10 cellular contexts compared by ENCODE assay signal in genomic region chr12:19223018-19223417, GRCh38.
DNase-seq lines count a peak whose midpoint lies in the region; ATAC-seq and TF ChIP-seq lines count a peak whose summit lies in the region.
"Had no signal": no experiment of that assay in that cellular context is flagged by ENCODE, and none has a peak within 500 bp of the region (broad histone marks: within the 10 kb centered on the region; RNA-seq: fewer than 3 reads in every experiment).

No MANE protein-coding gene starts in this region.

- peak; percentile 14 to 48 for TF ChIP-seq CTCF in Caco-2 (IDR thresholded peaks at IDR 0.05; ENCODE audit: insufficient read depth in 1 of 2, low read depth in 1 of 2, low read length in 1 of 2, severe bottlenecking in 1 of 2, unreplicated experiment in 1 of 2)

- peak; percentile 74 for ATAC-seq in SK-N-SH treated with all-trans-retinoic acid at 6 μM for 48 hours
- no peak for ATAC-seq in GM19023 (IDR thresholded peaks at IDR 0.05; ENCODE audit: unreplicated experiment)
- ATAC-seq: activated CD4-positive, alpha-beta T cell treated with anti-CD3 and anti-CD28 coated beads for 36 hours had no signal

- intact Hi-C loops in Caco-2 (cut with micrococcal nuclease; ENCODE audit: unreplicated experiment) = loop anchor here (1.0 to 2.0 kb wide), 2 partner anchors 362 to 792 kb away; no protein-coding TSS in a partner anchor

- H3K9me3 ChIP-seq in Caco-2 = no peaks in the 10 kb centered on the region

- no peak overlapping the region for H3K4me3 ChIP-seq in Caco-2 (ENCODE audit: low read depth, low read length)
- H3K4me3 ChIP-seq: skin epidermis had no signal

- H3K4me3 Mint-ChIP-seq in Caco-2 (ENCODE audit: unreplicated experiment) = no peak overlapping the region
- H3K4me3 Mint-ChIP-seq: activated CD4-positive, alpha-beta T cell treated with anti-CD3 and anti-CD28 coated beads for 36 hours had no signal

- no peaks in the 10 kb centered on the region for H3K27me3 Mint-ChIP-seq in Caco-2 (ENCODE audit: insufficient read depth, unreplicated experiment)
- H3K27me3 Mint-ChIP-seq: activated CD4-positive, alpha-beta T cell treated with anti-CD3 and anti-CD28 coated beads for 36 hours had no signal

- no peaks in the 10 kb centered on the region for H3K27me3 ChIP-seq in Caco-2 (replicated peaks; ENCODE audit: control insufficient read depth, insufficient read depth, low read length)

- CTCF ChIA-PET in Caco-2 (lab: Charles Lee) = no interaction called here

- 0 out of 2 replicates have a peak, but pooled peaks cover 3% of the 10 kb centered on the region for H3K4me1 ChIP-seq in Caco-2

- no peaks in the 10 kb centered on the region for H3K9me3 Mint-ChIP-seq in Caco-2 (ENCODE audit: unreplicated experiment)

- POLR2A ChIA-PET in Caco-2 (lab: Charles Lee) = interaction anchor here (0.6 kb wide), 1 partner anchor 11 kb away, joined by 12 read pairs; no protein-coding TSS in a partner anchor

- no peaks in the 10 kb centered on the region for H3K36me3 ChIP-seq in Caco-2 (ENCODE audit: control insufficient read depth, insufficient read depth, low read length)

- DNase-seq in Caco-2 = no peak
- DNase-seq in M059J (ENCODE audit: low read depth) = peak; percentile 59
- peak; percentile 40 for DNase-seq in kidney glomerular epithelial cell (lab: John Stamatoyannopoulos, UW)
- DNase-seq in activated CD8-positive, alpha-beta memory T cell treated with anti-CD3 and anti-CD28 coated beads, Interleukin-2, amount 50 U/mL, for 48 hours = no peak
- DNase-seq in germinal center (ENCODE audit: low spot score) = no peak
- no peak for DNase-seq in activated gamma-delta T cell treated with Interleukin-2 at 50 U/mL for 16 hours
- DNase-seq: activated CD4-positive, alpha-beta T cell treated with anti-CD3 and anti-CD28 coated beads for 36 hours had no signal

- no TSS peak for BruUV-seq in Caco-2 (replicated peaks; lab: Mats Ljungman, UMichigan)

- peaks cover 13% of the 10 kb centered on the region for H3K4me1 Mint-ChIP-seq in Caco-2 (ENCODE audit: low read depth, unreplicated experiment)

- H3K36me3 Mint-ChIP-seq in Caco-2 (ENCODE audit: insufficient read depth, unreplicated experiment) = no peaks in the 10 kb centered on the region

- no peak overlapping the region for H3K27ac Mint-ChIP-seq in Caco-2 (ENCODE audit: unreplicated experiment)
- H3K27ac Mint-ChIP-seq: activated CD4-positive, alpha-beta T cell treated with anti-CD3 and anti-CD28 coated beads for 36 hours had no signal

TF ChIP-seq in SK-N-SH treated with all-trans-retinoic acid at 6 μM for 48 hours, 23 proteins besides CTCF, POLR2A, EP300 and RAD21:
- TF ChIP-seq ISL1 (CRISPR knock-in tag; IDR thresholded peaks at IDR 0.05) (no peak), TCF4 (CRISPR knock-in tag; IDR thresholded peaks at IDR 0.05; ENCODE audit: borderline replicate concordance) (no peak), RARB (CRISPR knock-in tag; IDR thresholded peaks at IDR 0.05) (no peak), ZNF8 (CRISPR knock-in tag; IDR thresholded peaks at IDR 0.05) (no peak), TSHZ2 (CRISPR knock-in tag; IDR thresholded peaks at IDR 0.05) (no peak), POU6F1 (CRISPR knock-in tag; IDR thresholded peaks at IDR 0.05; ENCODE audit: borderline replicate concordance, low read depth) (no peak), ZFP3 (CRISPR knock-in tag; IDR thresholded peaks at IDR 0.05) (no peak), ZFP30 (CRISPR knock-in tag; IDR thresholded peaks at IDR 0.05) (no peak), SNAI2 (CRISPR knock-in tag; IDR thresholded peaks at IDR 0.05) (no peak), CSDC2 (CRISPR knock-in tag; IDR thresholded peaks at IDR 0.05) (no peak), ESRRG (CRISPR knock-in tag; IDR thresholded peaks at IDR 0.05) (no peak), PPARA (CRISPR knock-in tag; IDR thresholded peaks at IDR 0.05; ENCODE audit: borderline replicate concordance) (no peak), CREB5 (CRISPR knock-in tag; IDR thresholded peaks at IDR 0.05; ENCODE audit: low read depth) (no peak), ZC3H10 (CRISPR knock-in tag; IDR thresholded peaks at IDR 0.05) (no peak), TOX (CRISPR knock-in tag; IDR thresholded peaks at IDR 0.05; ENCODE audit: borderline replicate concordance) (no peak)

Comparison
In these comparisons a context has a peak if more than half of its experiments do, and no peak if none do; other contexts are left out.
1. DNase-seq: peak in M059J (single experiment) and kidney glomerular epithelial cell (single experiment); none in Caco-2 (0 of 2), activated CD8-positive, alpha-beta memory T cell treated with anti-CD3 and anti-CD28 coated beads, Interleukin-2, amount 50 U/mL, for 48 hours (single experiment), germinal center (single experiment) and activated gamma-delta T cell treated with Interleukin-2 at 50 U/mL for 16 hours (single experiment).